19 cellular contexts compared by ENCODE assay signal in the genomic region with DNA sequence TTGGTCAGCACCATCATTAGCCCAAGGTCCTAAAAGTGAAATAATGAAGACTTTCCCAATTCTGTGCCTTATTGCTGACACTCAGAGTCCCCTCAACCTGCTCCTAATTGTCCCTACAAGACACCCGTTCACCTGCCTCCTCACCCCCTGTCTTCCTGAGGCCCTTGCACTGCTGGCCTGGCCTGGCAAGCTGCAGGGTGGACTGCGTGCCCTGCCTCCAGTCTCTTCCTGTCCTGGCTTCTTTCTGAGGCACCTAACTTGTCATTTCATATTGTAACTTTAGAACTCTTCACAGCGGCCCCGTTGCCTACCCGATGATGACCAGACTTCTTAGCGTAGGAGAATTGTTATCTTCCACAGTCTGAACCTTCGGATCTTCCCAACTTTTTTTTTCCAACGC.
"Had no signal": no experiment of that assay in that cellular context is flagged by ENCODE, and none has a peak within 500 bp of the region (broad histone marks: within the 10 kb centered on the region; RNA-seq: fewer than 3 reads in every experiment).

No MANE protein-coding gene starts in this region.

- H3K27ac Mint-ChIP-seq: dendritic cell treated with granulocyte-macrophage colony-stimulating factor and Interleukin-4, amounts not matched to agents 40 ng/mL and 50 ng/mL, for 4 days; mesothelial cell of epicardium; progenitor cell of endocrine pancreas; stimulated activated memory B cell treated with anti-CD40 and anti-IgM and Interleukin-4, amounts not matched to agents 10 μg/mL and 1 μg/mL and 100 μg/mL, for 72 hours had no signal

- H3K27me3 ChIP-seq: esophagus muscularis mucosa, gastrocnemius medialis, pancreas, right lobe of liver had no signal

- ATAC-seq: effector memory CD8-positive, alpha-beta T cell; gastrocnemius medialis; left colon; natural killer cell; pancreas; right lobe of liver; stimulated activated memory B cell treated with anti-CD40 and anti-IgM and Interleukin-4, amounts not matched to agents 10 μg/mL and 1 μg/mL and 100 μg/mL, for 72 hours; stimulated activated naive CD8-positive, alpha-beta T cell treated with anti-CD3 and anti-CD28 coated beads, Interleukin-15, amount 100 ng/mL, for 72 hours had no signal

- DNase-seq: cerebellar nuclear complex; effector memory CD8-positive, alpha-beta T cell; gastrocnemius medialis; kidney; left colon; natural killer cell; occipital lobe; pancreas; right lobe of liver; stimulated activated CD4-positive, alpha-beta T cell treated with anti-CD3 and anti-CD28 coated beads, Interleukin-4, amount 100 ng/mL, for 1 hour; stimulated activated CD8-positive, alpha-beta memory T cell treated with anti-CD3 and anti-CD28 coated beads, Interleukin-4, amount 100 ng/mL, for 48 hours; stimulated activated naive CD8-positive, alpha-beta T cell treated with anti-CD3 and anti-CD28 coated beads, Interleukin-15, amount 100 ng/mL, for 72 hours had no signal

- H3K27me3 Mint-ChIP-seq: dendritic cell treated with granulocyte-macrophage colony-stimulating factor and Interleukin-4, amounts not matched to agents 40 ng/mL and 50 ng/mL, for 4 days; effector memory CD8-positive, alpha-beta T cell; progenitor cell of endocrine pancreas; stimulated activated memory B cell treated with anti-CD40 and anti-IgM and Interleukin-4, amounts not matched to agents 10 μg/mL and 1 μg/mL and 100 μg/mL, for 72 hours; stimulated activated naive CD8-positive, alpha-beta T cell treated with anti-CD3 and anti-CD28 coated beads, Interleukin-15, amount 100 ng/mL, for 72 hours had no signal

- H3K27ac ChIP-seq: epithelial cell of prostate, esophagus muscularis mucosa, gastrocnemius medialis, pancreas, right lobe of liver, thoracic aorta had no signal

- H3K4me3 Mint-ChIP-seq: dendritic cell treated with granulocyte-macrophage colony-stimulating factor and Interleukin-4, amounts not matched to agents 40 ng/mL and 50 ng/mL, for 4 days; effector memory CD8-positive, alpha-beta T cell; mesothelial cell of epicardium; natural killer cell; stimulated activated memory B cell treated with anti-CD40 and anti-IgM and Interleukin-4, amounts not matched to agents 10 μg/mL and 1 μg/mL and 100 μg/mL, for 72 hours; stimulated activated naive CD8-positive, alpha-beta T cell treated with anti-CD3 and anti-CD28 coated beads, Interleukin-15, amount 100 ng/mL, for 72 hours had no signal

- H3K4me1 Mint-ChIP-seq: stimulated activated memory B cell treated with anti-CD40 and anti-IgM and Interleukin-4, amounts not matched to agents 10 μg/mL and 1 μg/mL and 100 μg/mL, for 72 hours had no signal

- H3K9me3 Mint-ChIP-seq: dendritic cell treated with granulocyte-macrophage colony-stimulating factor and Interleukin-4, amounts not matched to agents 40 ng/mL and 50 ng/mL, for 4 days; effector memory CD8-positive, alpha-beta T cell; mesothelial cell of epicardium; natural killer cell; stimulated activated naive CD8-positive, alpha-beta T cell treated with anti-CD3 and anti-CD28 coated beads, Interleukin-15, amount 100 ng/mL, for 72 hours had no signal

- H3K4me3 ChIP-seq: esophagus muscularis mucosa, gastrocnemius medialis, pancreas, right lobe of liver, thoracic aorta had no signal

- H3K4me1 ChIP-seq: right lobe of liver had no signal

- H3K9me3 ChIP-seq: esophagus muscularis mucosa, gastrocnemius medialis, pancreas, right lobe of liver, thoracic aorta had no signal
